In the genomic region with DNA sequence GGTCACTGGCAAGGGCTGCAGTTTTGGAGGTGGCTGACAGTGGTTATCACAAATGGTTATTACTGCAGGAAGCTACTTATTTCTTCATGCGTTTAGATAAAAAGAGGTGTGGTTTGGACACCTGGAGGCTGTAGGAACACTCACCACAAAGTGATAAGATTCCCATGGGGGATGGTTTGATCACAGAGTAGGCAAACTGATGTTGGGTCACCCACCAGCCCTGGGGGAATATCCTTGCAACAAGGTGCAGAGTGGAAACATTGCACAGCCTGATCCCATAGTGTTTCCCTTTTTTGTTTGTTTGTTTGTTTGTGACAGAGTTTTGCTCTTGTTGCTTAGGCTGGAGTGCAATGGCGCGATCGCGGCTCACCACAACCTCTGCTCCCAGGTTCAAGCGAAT, we compare ENCODE assay signal across 14 cellular contexts. TPM values are rescaled to one million over a fixed set of nuclear protein-coding genes. Genes with fewer than 3 reads are reported as not detected.
DNase-seq lines count a peak whose midpoint lies in the region; ATAC-seq lines count a peak whose summit lies in the region.
"Had no signal": no experiment of that assay in that cellular context is flagged by ENCODE, and none has a peak within 500 bp of the region (broad histone marks: within the 10 kb centered on the region; RNA-seq: fewer than 3 reads in every experiment).

No MANE protein-coding gene starts in this region.

- peak overlapping the region in 10 of 11 experiments; percentile 35 to 63 (median 52); a peak in 19 of 22 replicates for H3K4me2 ChIP-seq in BLaER1 treated with 17β-estradiol and CSF1 and Interleukin-3, amounts not matched to agents 10 nM and 100 nM
- H3K4me2 ChIP-seq in mesenchymal stem cell (ENCODE audit: low read length, poor library complexity, severe bottlenecking), result no peak overlapping the region

- no peak overlapping the region for H2BK5ac ChIP-seq in mesenchymal stem cell (ENCODE audit: low read depth, low read length, poor library complexity, severe bottlenecking)

- no peak for ATAC-seq in right cardiac atrium

- H2BK12ac ChIP-seq in mesenchymal stem cell (ENCODE audit: low read length in 2 of 2), result no peak overlapping the region

- H3K27me3 ChIP-seq in BLaER1 treated with 17β-estradiol and CSF1 and Interleukin-3, amounts not matched to agents 10 nM and 100 nM, result no peaks in the 10 kb centered on the region
- H3K27me3 ChIP-seq in mesenchymal stem cell (ENCODE audit: control insufficient read depth in 1 of 2, insufficient read depth in 1 of 2, low read length in 2 of 2) (no peaks in the 10 kb centered on the region), right cardiac atrium (ENCODE audit: control insufficient read depth, insufficient read depth) (no peaks in the 10 kb centered on the region)
- H3K27me3 ChIP-seq: BE2C had no signal

- peak overlapping the region in 2 of 11 experiments; percentile 62 to 65; a peak in 2 of 22 replicates for H3K9ac ChIP-seq in BLaER1 treated with 17β-estradiol and CSF1 and Interleukin-3, amounts not matched to agents 10 nM and 100 nM
- H3K9ac ChIP-seq in mesenchymal stem cell (ENCODE audit: low read length), result no peak overlapping the region

- H2AFZ ChIP-seq in mesenchymal stem cell (ENCODE audit: low read depth, low read length), result no peak overlapping the region

- 92% methylated on average over 1 of the region's 6 CpGs for WGBS in mesenchymal stem cell
- 88% methylated on average over 6 of the region's 6 CpGs for WGBS in right cardiac atrium

- no peak overlapping the region for H4K91ac ChIP-seq in mesenchymal stem cell (ENCODE audit: low read length)

- H3K4me1 ChIP-seq in BLaER1 treated with 17β-estradiol and CSF1 and Interleukin-3, amounts not matched to agents 10 nM and 100 nM, result peaks cover 16 to 27% (median 22%) of the 10 kb centered on the region in 10 experiments
- H3K4me1 ChIP-seq in mesenchymal stem cell (ENCODE audit: control insufficient read depth, insufficient read depth, low read depth, low read length) (no peaks in the 10 kb centered on the region), right cardiac atrium (ENCODE audit: control insufficient read depth, insufficient read depth, low read length) (no peaks in the 10 kb centered on the region)
- H3K4me1 ChIP-seq: BE2C had no signal

- H3K18ac ChIP-seq in mesenchymal stem cell (ENCODE audit: low read depth in 1 of 2, low read length in 2 of 2), result no peak overlapping the region

- H3K27ac ChIP-seq in BLaER1 treated with 17β-estradiol and CSF1 and Interleukin-3, amounts not matched to agents 10 nM and 100 nM, result peak overlapping the region in 4 of 11 experiments; percentile 67 to 79 (median 74); a peak in 6 of 22 replicates
- H3K27ac ChIP-seq in mesenchymal stem cell (ENCODE audit: low read length, poor library complexity, severe bottlenecking) (no peak overlapping the region), right cardiac atrium (ENCODE audit: low read length) (no peak overlapping the region)

- H3K4me3 ChIP-seq in BLaER1 treated with 17β-estradiol and CSF1 and Interleukin-3, amounts not matched to agents 10 nM and 100 nM, result no peak overlapping the region
- no peak overlapping the region for H3K4me3 ChIP-seq in Jurkat, Clone E6-1 (ENCODE audit: low read length)
- no peak overlapping the region for H3K4me3 ChIP-seq in mesenchymal stem cell (ENCODE audit: insufficient read depth in 1 of 2, low read depth in 1 of 2, low read length in 2 of 2)
- H3K4me3 ChIP-seq in right cardiac atrium (ENCODE audit: low read length), result no peak overlapping the region
- H3K4me3 ChIP-seq: HAP-1 had no signal

- no peak overlapping the region for H4K8ac ChIP-seq in mesenchymal stem cell (ENCODE audit: low read length)

- no peak overlapping the region for H3K14ac ChIP-seq in mesenchymal stem cell (ENCODE audit: low read length in 2 of 2)

- H4K20me1 ChIP-seq in BLaER1 treated with 17β-estradiol and CSF1 and Interleukin-3, amounts not matched to agents 10 nM and 100 nM, result no peaks in the 10 kb centered on the region

- no peaks in the 10 kb centered on the region for H3K9me3 ChIP-seq in BLaER1 treated with 17β-estradiol and CSF1 and Interleukin-3, amounts not matched to agents 10 nM and 100 nM (replicated peaks in 1 of 11)
- H3K9me3 ChIP-seq in mesenchymal stem cell (ENCODE audit: control insufficient read depth, low read length) (no peaks in the 10 kb centered on the region), right cardiac atrium (ENCODE audit: control insufficient read depth, low read length) (no peaks in the 10 kb centered on the region)
- H3K9me3 ChIP-seq: BE2C, HAP-1 had no signal

- H3K36me3 ChIP-seq in BLaER1 treated with 17β-estradiol and CSF1 and Interleukin-3, amounts not matched to agents 10 nM and 100 nM, result no peaks in the 10 kb centered on the region
- no peaks in the 10 kb centered on the region for H3K36me3 ChIP-seq in mesenchymal stem cell (ENCODE audit: control insufficient read depth in 1 of 2, insufficient read depth in 2 of 2, low read depth in 1 of 2, low read length in 2 of 2)
- H3K36me3 ChIP-seq: BE2C, HAP-1 had no signal

- no peaks in the 10 kb centered on the region for H3K79me1 ChIP-seq in mesenchymal stem cell (replicated peaks; ENCODE audit: low read length, poor library complexity, severe bottlenecking)

- H2AK5ac ChIP-seq in mesenchymal stem cell (ENCODE audit: low read length, severe bottlenecking), result no peak overlapping the region

- peak; percentile 45 for DNase-seq in Jurkat, Clone E6-1 (ENCODE audit: low read depth, low spot score)
- DNase-seq in NCI-H226 (peak; percentile 17), mesenchymal stem cell (no peak), A172 (ENCODE audit: low spot score) (no peak), right cardiac atrium (no peak)
- no peak for DNase-seq in activated effector memory CD4-positive, alpha-beta T cell treated with Interleukin-2 at 50 U/mL for 16 hours
- DNase-seq: ACHN; BE2C; CD4-positive, alpha-beta memory T cell; DMS153; DMS79; GF-D8 had no signal

- intact Hi-C loops in right cardiac atrium (cut with DNase I), result no loop called here

- no peak overlapping the region for H3K4ac ChIP-seq in mesenchymal stem cell (ENCODE audit: low read depth in 1 of 2, low read length in 2 of 2)

- H2BK120ac ChIP-seq in mesenchymal stem cell (ENCODE audit: low read depth, low read length), result no peak overlapping the region

- H3K23ac ChIP-seq in mesenchymal stem cell (ENCODE audit: low read length in 2 of 2), result no peak overlapping the region

- H2BK15ac ChIP-seq in mesenchymal stem cell (ENCODE audit: low read depth, poor library complexity, severe bottlenecking), result peak overlapping the region; percentile 19

RNA-seq across cellular contexts. Expression of gene RNGTT, which starts 33.9 kb away (rescaled TPM):
- 11.1 TPM for polyA plus RNA-seq in Jurkat, Clone E6-1 (2012; ENCODE audit: insufficient read depth, insufficient read length)
- 6.8 TPM for polyA plus RNA-seq in mesenchymal stem cell (2013, experiment 1 of 2)
- 7.1 TPM for polyA plus RNA-seq in mesenchymal stem cell (2013, experiment 2 of 2)
- 27.8 and 33.7 TPM in 2 replicates for total RNA-seq in A172 (2014; rRNA removed; shearing (Covaris generic))
- 1 to 10 TPM; 8.1 to 9.5 (median 8.7) TPM for total RNA-seq in right cardiac atrium
- 3.9 TPM for polyA plus RNA-seq in right cardiac atrium

Comparison
In these comparisons a context has a peak if more than half of its experiments do, and no peak if none do; other contexts are left out.
1. DNase-seq: peak in Jurkat, Clone E6-1 (single experiment) and NCI-H226 (single experiment); none in mesenchymal stem cell (single experiment), A172 (single experiment), activated effector memory CD4-positive, alpha-beta T cell treated with Interleukin-2 at 50 U/mL for 16 hours (single experiment) and right cardiac atrium (0 of 3).